ENCODE assay signal across 9 cellular contexts in the genomic region with DNA sequence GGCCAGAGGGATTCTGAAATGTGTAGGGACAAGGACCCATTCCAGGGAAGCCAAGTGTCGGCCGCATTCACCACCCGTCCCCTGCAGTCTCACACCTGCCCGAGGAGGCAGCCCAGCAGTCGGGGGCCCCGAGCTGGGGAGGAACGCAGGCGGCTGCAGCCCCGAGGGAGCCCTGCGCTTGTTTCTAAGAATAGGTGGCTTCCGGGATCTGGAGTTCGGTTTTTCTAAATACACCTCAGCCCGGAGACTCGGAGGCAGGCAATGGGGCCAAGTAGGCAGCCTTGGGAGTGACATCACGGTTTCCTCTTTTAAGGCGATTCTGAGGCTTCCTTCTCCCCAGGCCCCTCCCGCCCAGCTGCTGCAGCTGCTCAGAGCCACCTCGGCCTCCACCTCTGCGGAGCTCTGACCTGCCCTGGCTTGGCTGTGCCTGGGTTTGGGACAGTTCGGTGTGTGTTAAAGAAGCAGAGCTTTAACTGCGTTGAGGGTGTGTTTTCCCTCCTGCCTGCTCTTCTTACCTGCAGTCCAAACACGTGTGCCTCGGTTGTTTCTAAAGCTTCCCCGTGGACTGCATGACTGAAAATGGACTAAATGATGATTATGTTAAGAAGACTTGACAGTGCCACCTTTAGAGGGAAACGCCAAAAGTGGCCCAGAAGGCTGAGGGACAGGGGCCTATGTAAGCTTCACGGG.
DNase-seq lines count a peak whose midpoint lies in the region; ATAC-seq, FAIRE-seq and TF ChIP-seq lines count a peak whose summit lies in the region.
"Had no signal": no experiment of that assay in that cellular context is flagged by ENCODE, and none has a peak within 500 bp of the region (broad histone marks: within the 10 kb centered on the region; RNA-seq: fewer than 3 reads in every experiment).

No MANE protein-coding gene starts in this region.

- no peaks in the 10 kb centered on the region for H3K9me2 ChIP-seq in MM.1S (replicated peaks; ENCODE audit: insufficient read depth, low read length)

- no peak for TF ChIP-seq POLR2A in GM12878 (IDR thresholded peaks at IDR 0.05; ENCODE audit: low read depth, low read length)

- H3K27me3 ChIP-seq in GM12878 (replicated peaks in 1 of 2; ENCODE audit: control insufficient read depth in 2 of 2, insufficient read depth in 2 of 2, low read length in 1 of 2) (no peaks in the 10 kb centered on the region), MM.1S (replicated peaks; ENCODE audit: insufficient read depth, low read length) (no peaks in the 10 kb centered on the region)

- DNase-seq in SKM-1 treated with dmso at 0.1 percent for 144 hours (lab: John Stamatoyannopoulos, UW; ENCODE audit: unreplicated experiment): peak; percentile 4
- no peak for DNase-seq in SKM-1 (lab: John Stamatoyannopoulos, UW; ENCODE audit: unreplicated experiment)
- DNase-seq in GM12878 (ENCODE audit: low read depth, low spot score): no peak
- peak in 2 of 3 donors; percentile 29 to 55 for DNase-seq in mucosa of descending colon
- DNase-seq in T-helper 9 cell: no peak
- DNase-seq in MM.1S: no peak
- DNase-seq in COLO829 (ENCODE audit: low spot score): no peak

- ATAC-seq in HG03097 (IDR thresholded peaks at IDR 0.05; ENCODE audit: low FRiP score, unreplicated experiment) (peak; percentile 97), GM12878 (peak; percentile 88), mucosa of descending colon (peak; percentile 63)

- H3K79me2 ChIP-seq in GM12878 (ENCODE audit: control insufficient read depth, insufficient read depth, low read length): no peaks in the 10 kb centered on the region
- H3K79me2 ChIP-seq in MM.1S (ENCODE audit: low read length): no peaks in the 10 kb centered on the region

- 34% methylated on average over 23 of the region's 26 CpGs for WGBS in GM12878 (ENCODE audit: insufficient coverage, insufficient replicate concordance, low lambda C conversion rate, missing lambda C conversion rate)

- POLR2A ChIA-PET in GM12878 (lab: Charles Lee): interaction anchor here (0.8 to 1.2 kb wide), 4 partner anchors 9 to 23 kb away, joined by 3 to 6 read pairs (median 4); no protein-coding TSS in a partner anchor

- SMC1A ChIA-PET in GM12878 (lab: Charles Lee; ENCODE audit: uncharacterized antibody, unreplicated experiment): interaction anchor here (0.8 to 1.2 kb wide), 5 partner anchors 10 to 57 kb away, joined by 3 to 6 read pairs (median 3); no protein-coding TSS in a partner anchor

- H3K27ac ChIP-seq in GM12878 (ENCODE audit: control insufficient read depth, insufficient read depth) (no peak overlapping the region), MM.1S (ENCODE audit: low read length) (no peak overlapping the region)
- H3K27ac ChIP-seq: neutrophil had no signal

- TF ChIP-seq CTCF in GM12878 (IDR thresholded peaks at IDR 0.05 in 2 of 3, conservative IDR thresholded peaks at IDR 0.05 in 1 of 3; ENCODE audit: control insufficient read depth in 2 of 3, extremely low read depth in 1 of 3, insufficient read depth in 1 of 3, low read depth in 3 of 3, low read length in 3 of 3) (no peak), mucosa of descending colon (IDR thresholded peaks at IDR 0.05) (no peak), MM.1S (IDR thresholded peaks at IDR 0.05; ENCODE audit: low read length) (no peak)

- H3K4me2 ChIP-seq in GM12878 (ENCODE audit: control insufficient read depth, insufficient read depth): no peak overlapping the region
- H3K4me2 ChIP-seq in MM.1S (ENCODE audit: low read depth, low read length): no peak overlapping the region

- no peak overlapping the region for H3K4me3 ChIP-seq in GM12878
- no peak overlapping the region for H3K4me3 ChIP-seq in mucosa of descending colon
- H3K4me3 ChIP-seq in MM.1S (ENCODE audit: low read length): no peak overlapping the region

- FAIRE-seq in GM12878 (lab: Jason Lieb, UNC): no peak

- no peak overlapping the region for H3K9ac ChIP-seq in GM12878 (ENCODE audit: control insufficient read depth, insufficient read depth, low read length)
- no peak overlapping the region for H3K9ac ChIP-seq in MM.1S (ENCODE audit: low read length)

- RAD21 ChIA-PET in GM12878 (lab: Charles Lee; ENCODE audit: unreplicated experiment): interaction anchor here (0.7 to 1.8 kb wide), 5 partner anchors 9 to 164 kb away, joined by 3 to 8 read pairs (median 3); no protein-coding TSS in a partner anchor

- no peaks in the 10 kb centered on the region for H3K4me1 ChIP-seq in GM12878 (ENCODE audit: control insufficient read depth, insufficient read depth, low read length)
- no peaks in the 10 kb centered on the region for H3K4me1 ChIP-seq in mucosa of descending colon (ENCODE audit: low read depth)
- no peaks in the 10 kb centered on the region for H3K4me1 ChIP-seq in MM.1S (ENCODE audit: low read length)

- H3K36me3 ChIP-seq in GM12878 (ENCODE audit: control insufficient read depth in 2 of 2, insufficient read depth in 2 of 2, low read length in 1 of 2) (no peaks in the 10 kb centered on the region), mucosa of descending colon (ENCODE audit: low read depth) (no peaks in the 10 kb centered on the region), MM.1S (replicated peaks; ENCODE audit: insufficient read depth, low read length) (no peaks in the 10 kb centered on the region)
- H3K36me3 ChIP-seq: neutrophil had no signal

- TF ChIP-seq RAD21 in GM12878 (IDR thresholded peaks at IDR 0.05; ENCODE audit: insufficient read depth, low read depth, low read length): no peak

- CTCF ChIA-PET in GM12878 (lab: Yijun Ruan, JAX): interaction anchor here (0.9 to 1.5 kb wide), 4 partner anchors 23 to 57 kb away, joined by 3 to 5 read pairs (median 4); no protein-coding TSS in a partner anchor

- no peaks in the 10 kb centered on the region for H4K20me1 ChIP-seq in GM12878 (ENCODE audit: control insufficient read depth, insufficient read depth)
- no peaks in the 10 kb centered on the region for H4K20me1 ChIP-seq in MM.1S (ENCODE audit: insufficient read depth, low read length)

- in situ Hi-C loops in GM12878 (cut with MboI): no loop called here

- intact Hi-C loops in GM12878 (cut with micrococcal nuclease; ENCODE audit: unreplicated experiment): no loop called here
- intact Hi-C loops in mucosa of descending colon (cut with DNase I, micrococcal nuclease): no loop called here

- no peak for TF ChIP-seq EP300 in GM12878 (IDR thresholded peaks at IDR 0.05; ENCODE audit: borderline replicate concordance in 1 of 2, control insufficient read depth in 1 of 2, low read depth in 2 of 2, low read length in 2 of 2)

- peaks cover 3% of the 10 kb centered on the region; the same call in 1 of the 3 replicates for H3K9me3 ChIP-seq in GM12878 (replicated peaks; ENCODE audit: control insufficient read depth, insufficient read depth, low read length)
- no peaks in the 10 kb centered on the region for H3K9me3 ChIP-seq in mucosa of descending colon
- no peaks in the 10 kb centered on the region for H3K9me3 ChIP-seq in MM.1S (replicated peaks; ENCODE audit: insufficient read depth, low read length)
- H3K9me3 ChIP-seq: neutrophil had no signal

- H3F3A ChIP-seq in MM.1S (ENCODE audit: insufficient read depth, low read length): no peaks in the 10 kb centered on the region

- H2AFZ ChIP-seq in GM12878 (ENCODE audit: control insufficient read depth, low read depth, low read length): no peak overlapping the region
- no peak overlapping the region for H2AFZ ChIP-seq in MM.1S (ENCODE audit: low read length)

- no TSS peak for BruUV-seq in GM12878 (replicated peaks; lab: Mats Ljungman, UMichigan)

TF ChIP-seq in GM12878, 131 proteins besides CTCF, POLR2A, EP300 and RAD21:
- peak; percentile 38; the same call in 1 of the 2 replicates for TF ChIP-seq IKZF1 (conservative IDR thresholded peaks at IDR 0.05)
- 0 out of 2 replicates have a peak, but pooled peaks have one; percentile 14 for TF ChIP-seq GATAD2B (conservative IDR thresholded peaks at IDR 0.05; ENCODE audit: low read depth)
- TF ChIP-seq CHD2 (IDR thresholded peaks at IDR 0.05; ENCODE audit: borderline replicate concordance, low read depth, low read length): no peak
- no peak for TF ChIP-seq STAT1 (conservative IDR thresholded peaks at IDR 0.05)
- peak; percentile 36 for TF ChIP-seq MEF2B (IDR thresholded peaks at IDR 0.05; ENCODE audit: partially characterized antibody, poor library complexity, severe bottlenecking)
- TF ChIP-seq TCF12 (IDR thresholded peaks at IDR 0.05; ENCODE audit: low read depth, low read length): 0 out of 2 replicates have a peak, but pooled peaks have one; percentile 10
TF ChIP-seq in GM12878: peak in this region for 4.

Comparison
In these comparisons a context has a peak if more than half of its experiments do, and no peak if none do; other contexts are left out.
1. DNase-seq: peak in SKM-1 treated with dmso at 0.1 percent for 144 hours (single experiment) and mucosa of descending colon (2 of 3); none in SKM-1 (single experiment), GM12878 (single experiment), T-helper 9 cell (single experiment), MM.1S (single experiment) and COLO829 (single experiment).
2. Peak in every context shown above with its lines, with median percentiles within 50 percentile points of each other: ATAC-seq.